Comparison of ENCODE assay signal across 8 cellular contexts in the genomic region with DNA sequence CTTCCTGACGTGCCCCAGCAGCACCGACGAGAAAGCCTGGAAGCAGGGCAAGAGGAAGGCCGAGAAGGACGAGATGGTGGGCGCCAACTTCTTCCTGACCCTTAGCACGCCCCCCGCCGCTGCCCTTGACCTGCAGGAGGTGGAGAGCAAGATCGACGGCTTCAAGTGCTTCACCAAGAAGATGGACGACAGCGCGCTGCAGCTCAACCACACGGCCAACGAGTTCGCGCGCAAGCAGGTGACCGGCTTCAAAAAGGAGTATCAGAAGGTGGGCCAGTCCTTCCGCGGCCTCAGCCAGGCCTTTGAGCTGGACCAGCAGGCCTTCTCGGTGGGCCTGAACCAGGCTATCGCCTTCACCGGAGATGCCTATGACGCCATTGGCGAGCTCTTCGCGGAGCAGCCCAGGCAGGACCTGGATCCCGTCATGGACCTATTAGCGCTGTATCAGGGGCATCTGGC. TPM values are rescaled to one million over a fixed set of nuclear protein-coding genes. Genes with fewer than 3 reads are reported as not detected.
DNase-seq lines count a peak whose midpoint lies in the region; ATAC-seq and TF ChIP-seq lines count a peak whose summit lies in the region.

No MANE protein-coding gene starts in this region.

- no peaks in the 10 kb centered on the region; the same call in 1 of the 2 replicates for H3K36me3 ChIP-seq in OCI-LY1 (ENCODE audit: insufficient read depth, low read length)
- no peaks in the 10 kb centered on the region for H3K36me3 ChIP-seq in neural cell (ENCODE audit: insufficient read depth, low read length)

- H3K9me3 Mint-ChIP-seq in endothelial cell (ENCODE audit: unreplicated experiment): no peaks in the 10 kb centered on the region

- no peak overlapping the region for H3K27ac ChIP-seq in OCI-LY1 (ENCODE audit: low read depth, low read length, poor library complexity, severe bottlenecking)
- H3K27ac ChIP-seq in neural cell (ENCODE audit: low read length): no peak overlapping the region

- peaks cover 24% of the 10 kb centered on the region for H3K4me1 Mint-ChIP-seq in endothelial cell (ENCODE audit: unreplicated experiment)

- H3K27me3 ChIP-seq in OCI-LY1 (ENCODE audit: insufficient read depth, low read length) (no peaks in the 10 kb centered on the region), neural cell (ENCODE audit: insufficient read depth, low read depth, low read length) (no peaks in the 10 kb centered on the region)

- H4K20me1 ChIP-seq in OCI-LY1 (ENCODE audit: insufficient read depth, low read length) (no peaks in the 10 kb centered on the region; the same call in 1 of the 2 replicates), neural cell (ENCODE audit: insufficient read depth) (no peaks in the 10 kb centered on the region)

- H3K4me3 Mint-ChIP-seq in endothelial cell (ENCODE audit: unreplicated experiment): peak overlapping the region; percentile 89

- H3K9me3 ChIP-seq in OCI-LY1 (ENCODE audit: low read length): no peaks in the 10 kb centered on the region
- H3K9me3 ChIP-seq in neural cell (ENCODE audit: low read length): no peaks in the 10 kb centered on the region

- peaks cover 2% of the 10 kb centered on the region for H3K27me3 Mint-ChIP-seq in endothelial cell (ENCODE audit: unreplicated experiment)

- H3K27ac Mint-ChIP-seq in endothelial cell (ENCODE audit: unreplicated experiment): no peak overlapping the region

- H3K79me2 ChIP-seq in OCI-LY1 (ENCODE audit: insufficient read depth, low read length) (no peaks in the 10 kb centered on the region), neural cell (replicated peaks; ENCODE audit: insufficient read depth, low read length) (peaks cover 55% of the 10 kb centered on the region)

- H3K4me1 ChIP-seq in OCI-LY1 (ENCODE audit: insufficient read depth, low read length, severe bottlenecking): peaks cover 45% of the 10 kb centered on the region

- H3K9ac ChIP-seq in OCI-LY1 (ENCODE audit: low read length) (no peak overlapping the region; the same call in 1 of the 2 replicates), neural cell (ENCODE audit: low read length) (no peak overlapping the region)

- no peak for DNase-seq in AG09309 (ENCODE audit: low read depth)
- no peak for DNase-seq in endothelial cell (ENCODE audit: low spot score)
- no peak for DNase-seq in epidermal melanocyte (ENCODE audit: insufficient read length, low spot score)
- DNase-seq in GM13977 (ENCODE audit: low spot score): no peak

- H2AFZ ChIP-seq in OCI-LY1 (ENCODE audit: low read length) (no peak overlapping the region), neural cell (ENCODE audit: low read depth, low read length) (no peak overlapping the region)

- TF ChIP-seq RAD21 in neural cell (conservative IDR thresholded peaks at IDR 0.05): no peak

- H3F3A ChIP-seq in OCI-LY1 (ENCODE audit: insufficient read depth, low read length) (no peaks in the 10 kb centered on the region), neural cell (ENCODE audit: insufficient read depth, low read length, poor library complexity, severe bottlenecking) (no peaks in the 10 kb centered on the region)

- TF ChIP-seq EP300 in neural cell (conservative IDR thresholded peaks at IDR 0.05; ENCODE audit: poor library complexity, severe bottlenecking): no peak

- in situ Hi-C loops in GM13977 (cut with MboI; ENCODE audit: low pct_unique_long_range_greater_than_20kb, low sequenced_read_pairs, unreplicated experiment): no loop called here

- TF ChIP-seq CTCF in AG09309 (IDR thresholded peaks at IDR 0.05; ENCODE audit: control insufficient read depth, insufficient read depth, low read depth, low read length, missing control alignments) (no peak), OCI-LY1 (IDR thresholded peaks at IDR 0.05; ENCODE audit: low read length) (no peak), endothelial cell (IDR thresholded peaks at IDR 0.05; ENCODE audit: unreplicated experiment) (no peak), neural cell (IDR thresholded peaks at IDR 0.05; ENCODE audit: poor library complexity, severe bottlenecking) (no peak), GM13977 (IDR thresholded peaks at IDR 0.05; ENCODE audit: extremely low read depth, insufficient read depth, missing control alignments) (no peak)

- no peak for ATAC-seq in GM18907 (IDR thresholded peaks at IDR 0.05; ENCODE audit: unreplicated experiment)
- ATAC-seq in HG02852 (IDR thresholded peaks at IDR 0.05; ENCODE audit: unreplicated experiment): no peak

- peaks cover 5% of the 10 kb centered on the region for H3K36me3 Mint-ChIP-seq in endothelial cell (ENCODE audit: low read depth, unreplicated experiment)

- H3K4me3 ChIP-seq in AG09309 (ENCODE audit: control insufficient read depth, low read depth, low read length) (peak overlapping the region; percentile 64), OCI-LY1 (ENCODE audit: low read depth, low read length, poor library complexity, severe bottlenecking) (peak overlapping the region; percentile 85), neural cell (ENCODE audit: low read length) (peak overlapping the region; percentile 87)

- H3K9me2 ChIP-seq in OCI-LY1 (ENCODE audit: low read depth, low read length) (no peaks in the 10 kb centered on the region), neural cell (ENCODE audit: insufficient read depth, low read length) (no peaks in the 10 kb centered on the region)

- peak overlapping the region; percentile 72 for H3K4me2 ChIP-seq in OCI-LY1 (ENCODE audit: low read length)
- H3K4me2 ChIP-seq in neural cell (ENCODE audit: low read length): peak overlapping the region; percentile 78

TF ChIP-seq in neural cell, 6 proteins besides CTCF, POLR2A, EP300 and RAD21:
- TF ChIP-seq TAF1 (IDR thresholded peaks at IDR 0.05; ENCODE audit: low read depth) (no peak), MXI1 (conservative IDR thresholded peaks at IDR 0.05; ENCODE audit: poor library complexity, severe bottlenecking) (no peak), EZH2 (IDR thresholded peaks at IDR 0.05; ENCODE audit: borderline replicate concordance, insufficient read depth, low read length, poor library complexity, severe bottlenecking) (no peak), POLR2AphosphoS5 (IDR thresholded peaks at IDR 0.05) (no peak), SMC3 (conservative IDR thresholded peaks at IDR 0.05; ENCODE audit: poor library complexity) (no peak)
- TF ChIP-seq, protein P1, sequence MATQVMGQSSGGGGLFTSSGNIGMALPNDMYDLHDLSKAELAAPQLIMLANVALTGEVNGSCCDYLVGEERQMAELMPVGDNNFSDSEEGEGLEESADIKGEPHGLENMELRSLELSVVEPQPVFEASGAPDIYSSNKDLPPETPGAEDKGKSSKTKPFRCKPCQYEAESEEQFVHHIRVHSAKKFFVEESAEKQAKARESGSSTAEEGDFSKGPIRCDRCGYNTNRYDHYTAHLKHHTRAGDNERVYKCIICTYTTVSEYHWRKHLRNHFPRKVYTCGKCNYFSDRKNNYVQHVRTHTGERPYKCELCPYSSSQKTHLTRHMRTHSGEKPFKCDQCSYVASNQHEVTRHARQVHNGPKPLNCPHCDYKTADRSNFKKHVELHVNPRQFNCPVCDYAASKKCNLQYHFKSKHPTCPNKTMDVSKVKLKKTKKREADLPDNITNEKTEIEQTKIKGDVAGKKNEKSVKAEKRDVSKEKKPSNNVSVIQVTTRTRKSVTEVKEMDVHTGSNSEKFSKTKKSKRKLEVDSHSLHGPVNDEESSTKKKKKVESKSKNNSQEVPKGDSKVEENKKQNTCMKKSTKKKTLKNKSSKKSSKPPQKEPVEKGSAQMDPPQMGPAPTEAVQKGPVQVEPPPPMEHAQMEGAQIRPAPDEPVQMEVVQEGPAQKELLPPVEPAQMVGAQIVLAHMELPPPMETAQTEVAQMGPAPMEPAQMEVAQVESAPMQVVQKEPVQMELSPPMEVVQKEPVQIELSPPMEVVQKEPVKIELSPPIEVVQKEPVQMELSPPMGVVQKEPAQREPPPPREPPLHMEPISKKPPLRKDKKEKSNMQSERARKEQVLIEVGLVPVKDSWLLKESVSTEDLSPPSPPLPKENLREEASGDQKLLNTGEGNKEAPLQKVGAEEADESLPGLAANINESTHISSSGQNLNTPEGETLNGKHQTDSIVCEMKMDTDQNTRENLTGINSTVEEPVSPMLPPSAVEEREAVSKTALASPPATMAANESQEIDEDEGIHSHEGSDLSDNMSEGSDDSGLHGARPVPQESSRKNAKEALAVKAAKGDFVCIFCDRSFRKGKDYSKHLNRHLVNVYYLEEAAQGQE (IDR thresholded peaks at IDR 0.05; ENCODE audit: borderline replicate concordance): no peak

RNA-seq across cellular contexts. Expression of gene SNX18, which starts 1.6 kb away (rescaled TPM):
- total RNA-seq in endothelial cell (ENCODE audit: unreplicated experiment): 22.3 TPM
- 6.7 and 7.9 TPM in 2 replicates for polyA plus RNA-seq in neural cell
- polyA minus RNA-seq in neural cell: 25.9 and 26.5 TPM in 2 replicates
